Comparison of ENCODE assay signal across 1 cellular context in the genomic region with DNA sequence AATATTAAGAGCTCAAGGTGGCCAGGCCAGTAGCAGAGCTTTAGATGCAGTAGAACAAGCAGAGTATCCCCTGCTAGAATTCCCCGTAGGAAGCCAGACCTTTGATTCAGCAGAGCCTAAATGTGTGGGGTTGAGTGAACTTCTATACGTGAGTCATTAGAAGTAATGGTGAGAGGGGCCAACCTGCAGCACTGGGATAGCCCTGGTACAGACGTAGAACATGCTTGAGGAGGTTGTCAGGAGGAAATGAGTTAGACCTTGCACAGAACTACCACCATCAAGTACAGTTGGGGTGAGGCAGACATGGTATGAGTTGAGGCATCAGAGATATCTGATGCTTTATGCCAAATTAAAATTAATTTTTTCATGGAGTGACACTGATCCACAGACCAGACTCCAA.
A peak's percentile ranks its signal among the peaks of the same experiment; 100 is the strongest.
TF ChIP-seq lines count a peak whose summit lies in the region.

No MANE protein-coding gene starts in this region.

TF ChIP-seq in IMR-90, 13 proteins besides CTCF, POLR2A, EP300 and RAD21:
- TF ChIP-seq RFX5 (IDR thresholded peaks at IDR 0.05; ENCODE audit: low read depth, low read length) (no peak), MAZ (IDR thresholded peaks at IDR 0.05; ENCODE audit: borderline replicate concordance, low read depth, low read length) (0 out of 2 replicates have a peak, but pooled peaks have one; percentile 29)
